In genomic region chr2:231187736-231188505, GRCh38 we compare ENCODE assay signal across 12 cellular contexts. TPM values are rescaled to one million over a fixed set of nuclear protein-coding genes. Genes with fewer than 3 reads are reported as not detected.
A peak's percentile ranks its signal among the peaks of the same experiment; 100 is the strongest.
DNase-seq lines count a peak whose midpoint lies in the region; ATAC-seq, FAIRE-seq and TF ChIP-seq lines count a peak whose summit lies in the region.
"Had no signal": no experiment of that assay in that cellular context is flagged by ENCODE, and none has a peak within 500 bp of the region (broad histone marks: within the 10 kb centered on the region; RNA-seq: fewer than 3 reads in every experiment).

No MANE protein-coding gene starts in this region.

- DNase-seq in AG09309 (ENCODE audit: low read depth) (peak; percentile 53), fibroblast of the aortic adventitia (ENCODE audit: low read depth) (peak; percentile 97), pancreas (peak in 4 of 6 donors; percentile 44 to 77 (median 62)), pons (ENCODE audit: low spot score) (no peak)
- DNase-seq: C1 segment of cervical spinal cord, colonic mucosa, hypothalamus, NCI-H1694 had no signal

- H3K27ac ChIP-seq in pancreas, result peak overlapping the region in 2 of 4 donors; percentile 33 to 36
- H3K27ac ChIP-seq: colonic mucosa had no signal

- no peaks in the 10 kb centered on the region for H3K36me3 ChIP-seq in pancreas
- H3K36me3 ChIP-seq: colonic mucosa had no signal

- intact Hi-C loops in pancreas (cut with DNase I), result no loop called here

- 63 to 66% methylated on average over 18 of the region's 18 CpGs for WGBS in pancreas, 2 donors

- ATAC-seq in SK-N-SH treated with all-trans-retinoic acid at 6 μM for 48 hours (no peak; the same call in 2 of the 3 replicates), pancreas (peak; percentile 27 to 62 (median 56)), HG02852 (IDR thresholded peaks at IDR 0.05; ENCODE audit: unreplicated experiment) (no peak), GM18867 (IDR thresholded peaks at IDR 0.05; ENCODE audit: unreplicated experiment) (no peak), GM18520 (IDR thresholded peaks at IDR 0.05; ENCODE audit: unreplicated experiment) (no peak)

- H3K4me3 ChIP-seq in AG09309 (ENCODE audit: control insufficient read depth, low read depth, low read length) (no peak overlapping the region), fibroblast of the aortic adventitia (ENCODE audit: low read depth, low read length) (no peak overlapping the region), pancreas (no peak overlapping the region)
- H3K4me3 ChIP-seq: colonic mucosa had no signal

- TF ChIP-seq CTCF in AG09309 (IDR thresholded peaks at IDR 0.05; ENCODE audit: control insufficient read depth, insufficient read depth, low read depth, low read length, missing control alignments), result no peak
- no peak for TF ChIP-seq CTCF in fibroblast of the aortic adventitia (IDR thresholded peaks at IDR 0.05; ENCODE audit: insufficient read depth, low read length)
- TF ChIP-seq CTCF in pancreas (IDR thresholded peaks at IDR 0.05), result no peak

- H3K27me3 ChIP-seq in pancreas, result no peaks in the 10 kb centered on the region

- H3K4me1 ChIP-seq in pancreas, result peaks cover 0 to 11% (median 0%) of the 10 kb centered on the region in 3 donors
- H3K4me1 ChIP-seq: colonic mucosa had no signal

- FAIRE-seq in pancreas (lab: Jason Lieb, UNC), result no peak

- no peaks in the 10 kb centered on the region for H3K9me3 ChIP-seq in pancreas
- H3K9me3 ChIP-seq: colonic mucosa had no signal

TF ChIP-seq in SK-N-SH treated with all-trans-retinoic acid at 6 μM for 48 hours, 23 proteins besides CTCF, POLR2A, EP300 and RAD21:
- TF ChIP-seq ZFP3 (CRISPR knock-in tag; IDR thresholded peaks at IDR 0.05), result peak; percentile 59; the same call in 1 of the 2 replicates
- TF ChIP-seq TCF4 (CRISPR knock-in tag; IDR thresholded peaks at IDR 0.05; ENCODE audit: borderline replicate concordance), result peak; percentile 81; the same call in 1 of the 2 replicates
- TF ChIP-seq ARNTL (CRISPR knock-in tag; IDR thresholded peaks at IDR 0.05; ENCODE audit: borderline replicate concordance, low read depth), result no peak
- TF ChIP-seq CREB5 (CRISPR knock-in tag; IDR thresholded peaks at IDR 0.05; ENCODE audit: low read depth), result peak; percentile 22; the same call in 1 of the 2 replicates
- peak; percentile 81 for TF ChIP-seq TSHZ2 (CRISPR knock-in tag; IDR thresholded peaks at IDR 0.05)
- TF ChIP-seq SNAI2 (CRISPR knock-in tag; IDR thresholded peaks at IDR 0.05), result peak; percentile 19; the same call in 1 of the 2 replicates
- TF ChIP-seq ISL1 (CRISPR knock-in tag; IDR thresholded peaks at IDR 0.05), result peak; percentile 81
- no peak for TF ChIP-seq CSDC2 (CRISPR knock-in tag; IDR thresholded peaks at IDR 0.05)
- 0 out of 2 replicates have a peak, but pooled peaks have one; percentile 56 for TF ChIP-seq ESRRG (CRISPR knock-in tag; IDR thresholded peaks at IDR 0.05)
- TF ChIP-seq POU6F1 (CRISPR knock-in tag; IDR thresholded peaks at IDR 0.05; ENCODE audit: borderline replicate concordance, low read depth), result no peak

RNA-seq across cellular contexts. Expression of gene ARMC9, which starts 10.5 kb away (rescaled TPM):
- total RNA-seq in fibroblast of the aortic adventitia (ENCODE audit: low replicate concordance), result 94.4 and 97.4 TPM in 2 replicates
- total RNA-seq in pancreas, result 10 to 100 TPM in 1 of 6 donors, 1 to 10 TPM in 5; 5.8 to 15.0 (median 8.9) TPM
- polyA plus RNA-seq in pancreas, result 1 to 10 TPM; 3.7 to 7.6 TPM

Comparison
In these comparisons a context has a peak if more than half of its experiments do, and no peak if none do; other contexts are left out.
1. ATAC-seq: peak in pancreas (4 of 4); none in SK-N-SH treated with all-trans-retinoic acid at 6 μM for 48 hours (single experiment), HG02852 (single experiment), GM18867 (single experiment) and GM18520 (single experiment).